ENCODE assay signal across 27 cellular contexts in the genomic region with DNA sequence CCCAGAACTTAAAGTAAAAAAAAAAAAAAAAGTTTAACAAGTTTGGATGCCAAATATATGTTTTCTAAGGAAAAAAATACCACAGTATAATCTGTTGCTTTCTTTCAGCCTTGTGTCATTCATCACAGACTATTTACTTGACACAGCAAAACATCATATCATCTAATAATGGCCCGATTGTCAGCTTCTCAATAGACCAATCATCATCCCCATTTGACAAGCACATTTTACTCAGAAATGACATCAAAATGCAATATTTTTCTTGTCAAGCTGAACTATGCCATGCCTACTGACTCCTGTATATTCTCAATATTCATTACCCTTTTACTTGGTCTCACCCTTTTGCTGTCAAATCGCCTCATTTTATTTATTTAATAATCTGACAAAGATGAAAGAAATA.
DNase-seq lines count a peak whose midpoint lies in the region; TF ChIP-seq lines count a peak whose summit lies in the region.
"Had no signal": no experiment of that assay in that cellular context is flagged by ENCODE, and none has a peak within 500 bp of the region (broad histone marks: within the 10 kb centered on the region; RNA-seq: fewer than 3 reads in every experiment).

No MANE protein-coding gene starts in this region.

- no peak overlapping the region for H3K4me2 ChIP-seq in neural cell (ENCODE audit: low read length)
- H3K4me2 ChIP-seq: A549; BLaER1; BLaER1 treated with 17β-estradiol and CSF1 and Interleukin-3, amounts not matched to agents 10 nM and 100 nM had no signal

- H3K79me2 ChIP-seq in neural cell (replicated peaks; ENCODE audit: insufficient read depth, low read length): no peaks in the 10 kb centered on the region

- no peak for DNase-seq in activated CD4-positive, alpha-beta T cell treated with anti-CD3 and anti-CD28 coated beads, Interleukin-2, amount 50 U/mL, for 48 hours
- DNase-seq: 8988T; ACHN; AML-193; BE2C; C1 segment of cervical spinal cord; Caco-2; Calu3; CD4-positive, alpha-beta memory T cell; CD4-positive, alpha-beta T cell; CD4-positive, CD25-positive, alpha-beta regulatory T cell; CD8-positive, alpha-beta memory T cell; CD8-positive, alpha-beta T cell; COR-L47; DMS 273 treated with DMSO at 0.1 percent for 48 hours; DMS153; DMS53; DMS79; DMS79 treated with DMSO at 0.1 percent for 48 hours; DND-41; EL had no signal

- TF ChIP-seq CTCF in neural cell (IDR thresholded peaks at IDR 0.05; ENCODE audit: poor library complexity, severe bottlenecking): no peak

- TF ChIP-seq RAD21 in neural cell (conservative IDR thresholded peaks at IDR 0.05): peak; percentile 44

- H3K36me3 ChIP-seq in neural cell (ENCODE audit: insufficient read depth, low read length): no peaks in the 10 kb centered on the region
- H3K36me3 ChIP-seq: BE2C, BLaER1 had no signal

- no peak overlapping the region for H3K27ac ChIP-seq in neural cell (ENCODE audit: low read length)
- H3K27ac ChIP-seq: 22Rv1; A549; BLaER1; BLaER1 treated with 17β-estradiol and CSF1 and Interleukin-3, amounts not matched to agents 10 nM and 100 nM; C4-2B had no signal

- no peaks in the 10 kb centered on the region for H4K20me1 ChIP-seq in neural cell (ENCODE audit: insufficient read depth)

- no peaks in the 10 kb centered on the region for H3K9me2 ChIP-seq in neural cell (ENCODE audit: insufficient read depth, low read length)

- H3F3A ChIP-seq in neural cell (ENCODE audit: insufficient read depth, low read length, poor library complexity, severe bottlenecking): no peaks in the 10 kb centered on the region

- peak; percentile 100 for TF ChIP-seq EP300 in neural cell (conservative IDR thresholded peaks at IDR 0.05; ENCODE audit: poor library complexity, severe bottlenecking)

- no peak overlapping the region for H3K9ac ChIP-seq in neural cell (ENCODE audit: low read length)
- H3K9ac ChIP-seq: BLaER1; BLaER1 treated with 17β-estradiol and CSF1 and Interleukin-3, amounts not matched to agents 10 nM and 100 nM had no signal

- H3K9me3 ChIP-seq in neural cell (ENCODE audit: low read length): no peaks in the 10 kb centered on the region
- H3K9me3 ChIP-seq: A549, BE2C, BLaER1, Caco-2 had no signal

- H3K4me3 ChIP-seq in neural cell (ENCODE audit: low read length): no peak overlapping the region
- H3K4me3 ChIP-seq: A549; BLaER1; BLaER1 treated with 17β-estradiol and CSF1 and Interleukin-3, amounts not matched to agents 10 nM and 100 nM had no signal

- H3K27me3 ChIP-seq in neural cell (ENCODE audit: insufficient read depth, low read depth, low read length): peaks cover 7% of the 10 kb centered on the region
- H3K27me3 ChIP-seq: BE2C; BLaER1; BLaER1 treated with 17β-estradiol and CSF1 and Interleukin-3, amounts not matched to agents 10 nM and 100 nM had no signal

- no peak overlapping the region for H2AFZ ChIP-seq in neural cell (ENCODE audit: low read depth, low read length)

TF ChIP-seq in neural cell, 6 proteins besides CTCF, POLR2A, EP300 and RAD21:
- peak; percentile 99 for TF ChIP-seq POLR2AphosphoS5 (IDR thresholded peaks at IDR 0.05)
- no peak for TF ChIP-seq EZH2 (IDR thresholded peaks at IDR 0.05; ENCODE audit: borderline replicate concordance, insufficient read depth, low read length, poor library complexity, severe bottlenecking)
- peak; percentile 35 for TF ChIP-seq SMC3 (conservative IDR thresholded peaks at IDR 0.05; ENCODE audit: poor library complexity)
- TF ChIP-seq, protein P1, sequence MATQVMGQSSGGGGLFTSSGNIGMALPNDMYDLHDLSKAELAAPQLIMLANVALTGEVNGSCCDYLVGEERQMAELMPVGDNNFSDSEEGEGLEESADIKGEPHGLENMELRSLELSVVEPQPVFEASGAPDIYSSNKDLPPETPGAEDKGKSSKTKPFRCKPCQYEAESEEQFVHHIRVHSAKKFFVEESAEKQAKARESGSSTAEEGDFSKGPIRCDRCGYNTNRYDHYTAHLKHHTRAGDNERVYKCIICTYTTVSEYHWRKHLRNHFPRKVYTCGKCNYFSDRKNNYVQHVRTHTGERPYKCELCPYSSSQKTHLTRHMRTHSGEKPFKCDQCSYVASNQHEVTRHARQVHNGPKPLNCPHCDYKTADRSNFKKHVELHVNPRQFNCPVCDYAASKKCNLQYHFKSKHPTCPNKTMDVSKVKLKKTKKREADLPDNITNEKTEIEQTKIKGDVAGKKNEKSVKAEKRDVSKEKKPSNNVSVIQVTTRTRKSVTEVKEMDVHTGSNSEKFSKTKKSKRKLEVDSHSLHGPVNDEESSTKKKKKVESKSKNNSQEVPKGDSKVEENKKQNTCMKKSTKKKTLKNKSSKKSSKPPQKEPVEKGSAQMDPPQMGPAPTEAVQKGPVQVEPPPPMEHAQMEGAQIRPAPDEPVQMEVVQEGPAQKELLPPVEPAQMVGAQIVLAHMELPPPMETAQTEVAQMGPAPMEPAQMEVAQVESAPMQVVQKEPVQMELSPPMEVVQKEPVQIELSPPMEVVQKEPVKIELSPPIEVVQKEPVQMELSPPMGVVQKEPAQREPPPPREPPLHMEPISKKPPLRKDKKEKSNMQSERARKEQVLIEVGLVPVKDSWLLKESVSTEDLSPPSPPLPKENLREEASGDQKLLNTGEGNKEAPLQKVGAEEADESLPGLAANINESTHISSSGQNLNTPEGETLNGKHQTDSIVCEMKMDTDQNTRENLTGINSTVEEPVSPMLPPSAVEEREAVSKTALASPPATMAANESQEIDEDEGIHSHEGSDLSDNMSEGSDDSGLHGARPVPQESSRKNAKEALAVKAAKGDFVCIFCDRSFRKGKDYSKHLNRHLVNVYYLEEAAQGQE (IDR thresholded peaks at IDR 0.05; ENCODE audit: borderline replicate concordance): peak; percentile 51
